Comparison of ENCODE assay signal across 1 cellular context in the genomic region with DNA sequence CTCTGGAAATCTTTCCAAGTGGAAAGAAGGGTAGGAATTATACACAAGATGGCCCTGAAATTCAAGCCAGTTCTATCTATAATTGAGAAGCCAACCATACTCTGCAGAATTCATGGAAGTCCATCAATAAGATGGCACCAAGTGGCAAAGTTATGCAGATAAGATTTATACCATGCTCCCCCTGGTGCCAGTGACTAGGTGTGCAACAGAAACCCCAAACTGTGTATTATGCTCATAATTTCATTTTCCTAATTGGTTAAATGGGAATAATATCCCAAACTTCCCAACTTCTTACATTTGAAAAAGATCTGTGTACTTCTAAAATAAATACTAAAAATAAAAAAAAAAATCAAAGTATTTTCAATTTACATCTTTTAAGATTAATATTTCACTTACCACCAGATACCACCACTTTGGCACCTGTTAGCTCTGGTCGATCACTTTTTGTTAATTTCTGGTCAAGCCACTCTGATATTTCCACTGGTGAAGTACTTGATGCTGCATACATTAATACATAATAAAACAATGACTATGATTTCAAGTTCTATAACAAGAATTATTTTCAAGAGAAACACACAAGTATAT.
TF ChIP-seq lines count a peak whose summit lies in the region.

No MANE protein-coding gene starts in this region.

TF ChIP-seq in HepG2, 621 proteins besides CTCF, POLR2A, EP300 and RAD21 (continued from another document):
- TF ChIP-seq MEIS2 (CRISPR knock-in tag; IDR thresholded peaks at IDR 0.05) (no peak), ZC3H13 (CRISPR knock-in tag; IDR thresholded peaks at IDR 0.05) (no peak)
- TF ChIP-seq, protein P1, sequence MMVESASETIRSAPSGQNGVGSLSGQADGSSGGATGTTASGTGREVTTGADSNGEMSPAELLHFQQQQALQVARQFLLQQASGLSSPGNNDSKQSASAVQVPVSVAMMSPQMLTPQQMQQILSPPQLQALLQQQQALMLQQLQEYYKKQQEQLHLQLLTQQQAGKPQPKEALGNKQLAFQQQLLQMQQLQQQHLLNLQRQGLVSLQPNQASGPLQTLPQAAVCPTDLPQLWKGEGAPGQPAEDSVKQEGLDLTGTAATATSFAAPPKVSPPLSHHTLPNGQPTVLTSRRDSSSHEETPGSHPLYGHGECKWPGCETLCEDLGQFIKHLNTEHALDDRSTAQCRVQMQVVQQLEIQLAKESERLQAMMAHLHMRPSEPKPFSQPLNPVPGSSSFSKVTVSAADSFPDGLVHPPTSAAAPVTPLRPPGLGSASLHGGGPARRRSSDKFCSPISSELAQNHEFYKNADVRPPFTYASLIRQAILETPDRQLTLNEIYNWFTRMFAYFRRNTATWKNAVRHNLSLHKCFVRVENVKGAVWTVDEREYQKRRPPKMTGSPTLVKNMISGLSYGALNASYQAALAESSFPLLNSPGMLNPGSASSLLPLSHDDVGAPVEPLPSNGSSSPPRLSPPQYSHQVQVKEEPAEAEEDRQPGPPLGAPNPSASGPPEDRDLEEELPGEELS (CRISPR knock-in tag; IDR thresholded peaks at IDR 0.05): no peak
